13 cellular contexts compared by ENCODE assay signal in the genomic region with DNA sequence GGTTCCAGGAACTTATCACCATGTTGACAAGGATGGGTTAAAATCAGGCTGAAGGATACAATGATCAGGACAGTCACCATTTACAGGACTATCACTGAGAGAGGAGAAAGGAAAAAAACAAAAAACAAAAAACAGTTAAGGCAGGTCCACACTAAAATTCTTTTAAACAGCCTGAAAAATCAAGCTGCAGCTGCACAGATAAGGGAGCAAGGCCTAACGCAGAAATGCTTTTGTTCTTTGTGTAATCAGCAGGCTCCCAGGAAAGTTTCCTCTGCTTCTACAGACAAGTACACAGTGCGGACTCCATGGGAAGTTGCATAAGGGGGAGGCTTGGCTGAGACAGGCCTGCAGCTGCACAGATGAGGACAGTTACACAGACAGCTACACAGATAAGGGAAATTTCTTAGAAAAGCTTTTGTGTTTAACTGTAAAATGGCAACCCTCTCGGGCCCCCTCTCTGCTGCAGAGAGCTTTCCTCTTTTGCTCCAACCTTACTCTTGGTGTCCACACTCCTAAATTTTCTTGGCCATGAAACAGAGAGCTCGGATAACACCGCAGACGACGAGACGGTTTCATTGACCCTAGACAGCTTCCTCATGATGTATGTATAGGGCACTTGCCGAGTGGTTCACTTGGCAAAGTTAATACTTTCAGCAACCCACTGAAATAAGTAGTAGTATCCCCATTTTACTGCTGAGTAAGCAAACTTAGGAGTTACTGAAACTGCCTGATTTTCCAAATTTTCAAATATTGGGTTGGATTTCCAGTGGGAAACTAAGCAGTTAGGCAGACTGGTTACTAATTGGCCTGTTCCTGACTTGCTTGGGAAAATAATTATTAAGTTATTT. TPM values are rescaled to one million over a fixed set of nuclear protein-coding genes. Genes with fewer than 3 reads are reported as not detected.
DNase-seq lines count a peak whose midpoint lies in the region; ATAC-seq and TF ChIP-seq lines count a peak whose summit lies in the region.
"Had no signal": no experiment of that assay in that cellular context is flagged by ENCODE, and none has a peak within 500 bp of the region (broad histone marks: within the 10 kb centered on the region; RNA-seq: fewer than 3 reads in every experiment).

No MANE protein-coding gene starts in this region.

- TF ChIP-seq CTCF in fibroblast of the aortic adventitia (IDR thresholded peaks at IDR 0.05; ENCODE audit: insufficient read depth, low read length) (no peak), nephron progenitor cell (IDR thresholded peaks at IDR 0.05) (no peak)

- peaks cover 5% of the 10 kb centered on the region for H3K9me3 Mint-ChIP-seq in nephron progenitor cell
- H3K9me3 Mint-ChIP-seq: CD4-positive, alpha-beta memory T cell had no signal

- H3K4me1 Mint-ChIP-seq in nephron progenitor cell, result peaks cover 46% of the 10 kb centered on the region
- H3K4me1 Mint-ChIP-seq: CD4-positive, alpha-beta memory T cell had no signal

- H3K27ac Mint-ChIP-seq in nephron progenitor cell, result peak overlapping the region; percentile 75

- peak in 8 of 14 donors; percentile 0 to 21 (median 10) for DNase-seq in C1 segment of cervical spinal cord (lab: John Stamatoyannopoulos, UW)
- peak; percentile 66 for DNase-seq in fibroblast of the aortic adventitia (ENCODE audit: low read depth)
- peak; percentile 16 for DNase-seq in nephron progenitor cell
- no peak for DNase-seq in NCI-H345 (lab: John Stamatoyannopoulos, UW)
- DNase-seq in DMS 273 (lab: John Stamatoyannopoulos, UW; ENCODE audit: unreplicated experiment), result no peak
- no peak for DNase-seq in NCI-H1092 treated with DMSO at 0.1 percent for 48 hours (lab: John Stamatoyannopoulos, UW)
- DNase-seq: CD4-positive, alpha-beta memory T cell; H7; SIG-M5; stimulated activated CD4-positive, alpha-beta T cell treated with anti-CD3 and anti-CD28 coated beads, Interleukin-4, amount 100 ng/mL, for 1 hour had no signal

- no peaks in the 10 kb centered on the region for H3K27me3 Mint-ChIP-seq in nephron progenitor cell (ENCODE audit: low read depth, poor library complexity)

- no peak overlapping the region for H3K4me3 ChIP-seq in fibroblast of the aortic adventitia (ENCODE audit: low read depth, low read length)
- H3K4me3 ChIP-seq: vagina had no signal

- no peaks in the 10 kb centered on the region for H3K36me3 Mint-ChIP-seq in nephron progenitor cell (ENCODE audit: low read depth)
- H3K36me3 Mint-ChIP-seq: CD4-positive, alpha-beta memory T cell had no signal

- H3K4me3 Mint-ChIP-seq in nephron progenitor cell, result no peak overlapping the region
- H3K4me3 Mint-ChIP-seq: CD4-positive, alpha-beta memory T cell had no signal

- ATAC-seq in GM21529 (IDR thresholded peaks at IDR 0.05; ENCODE audit: unreplicated experiment), result no peak

TF ChIP-seq in PFSK-1, 5 proteins besides CTCF, POLR2A, EP300 and RAD21:
- no peak for TF ChIP-seq SIN3A (IDR thresholded peaks at IDR 0.05; ENCODE audit: borderline replicate concordance, insufficient read depth, low read length)
- TF ChIP-seq FOXP2 (optimal IDR thresholded peaks at IDR 0.05; ENCODE audit: borderline replicate concordance, extremely low read depth, extremely low read length, insufficient read depth), result peak; percentile 10
TF ChIP-seq in PFSK-1: peak in this region for 1.

RNA-seq across cellular contexts. Expression of a gene that starts 45.5 kb away (rescaled TPM):
- not detected for polyA plus RNA-seq in PFSK-1 (2012; ENCODE audit: insufficient read length, low read depth)
- not detected in 2 replicates for total RNA-seq in fibroblast of the aortic adventitia (ENCODE audit: low replicate concordance)
- total RNA-seq: CD4-positive, alpha-beta memory T cell; vagina had no signal
- polyA plus RNA-seq: CD4-positive, alpha-beta memory T cell had no signal

Comparison
In these comparisons a context has a peak if more than half of its experiments do, and no peak if none do; other contexts are left out.
1. DNase-seq: peak in C1 segment of cervical spinal cord (8 of 14), fibroblast of the aortic adventitia (single experiment) and nephron progenitor cell (single experiment); none in NCI-H345 (single experiment), DMS 273 (single experiment) and NCI-H1092 treated with DMSO at 0.1 percent for 48 hours (single experiment).